11 cellular contexts compared by ENCODE assay signal in the genomic region with DNA sequence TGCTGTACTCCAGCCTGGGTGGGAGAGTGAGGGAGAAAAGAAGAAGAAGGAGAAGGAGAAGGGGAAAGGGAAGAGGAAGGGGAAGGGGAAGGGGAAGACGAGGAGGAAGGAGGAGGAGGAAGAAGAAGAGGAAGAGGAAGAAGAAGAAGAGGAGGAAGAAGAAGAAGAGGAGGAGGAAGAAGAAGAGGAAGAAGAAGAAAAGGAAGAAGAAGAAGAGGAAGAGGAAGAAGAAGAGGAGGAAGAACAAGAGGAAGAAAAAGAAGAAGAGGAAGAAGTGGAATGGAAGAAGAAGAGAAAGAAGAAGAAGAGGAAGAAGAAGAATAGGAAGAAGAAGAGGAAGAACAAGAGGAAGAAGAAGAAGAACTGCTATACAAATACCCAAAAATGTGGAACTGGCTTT.
"Had no signal": no experiment of that assay in that cellular context is flagged by ENCODE, and none has a peak within 500 bp of the region (broad histone marks: within the 10 kb centered on the region; RNA-seq: fewer than 3 reads in every experiment).

No MANE protein-coding gene starts in this region.

- H3K4me3 ChIP-seq: GM23248, GM23338, HAP-1 had no signal

- H3K27ac ChIP-seq: GM23248 had no signal

- H3K27ac Mint-ChIP-seq: GM23338, H9, HFFc6 had no signal

- H3K9me3 ChIP-seq: HAP-1 had no signal

- H3K36me3 ChIP-seq: HAP-1 had no signal

- H3K4me3 Mint-ChIP-seq: GM23338, H9, HFFc6 had no signal

- FAIRE-seq: H1, H54 had no signal

- H3K9me3 Mint-ChIP-seq: GM23338, H9 had no signal

- H3K4me1 ChIP-seq: HAP-1 had no signal

- ATAC-seq: GM23338, HCT116 had no signal

- H3K9ac ChIP-seq: GM23248 had no signal

- DNase-seq: GM23248, GOT3, H7, H9, HCEC 1CT, HFFc6 had no signal
